8 cellular contexts compared by ENCODE assay signal in genomic region chr7:107661081-107661864, GRCh38. TPM values are rescaled to one million over a fixed set of nuclear protein-coding genes. Genes with fewer than 3 reads are reported as not detected.
DNase-seq lines count a peak whose midpoint lies in the region; ATAC-seq and TF ChIP-seq lines count a peak whose summit lies in the region.

No MANE protein-coding gene starts in this region.

- H3K9me3 ChIP-seq in lung (ENCODE audit: control insufficient read depth in 2 of 2, insufficient read depth in 1 of 2, low read length in 1 of 2): no peaks in the 10 kb centered on the region

- no peaks in the 10 kb centered on the region for H3K36me3 Mint-ChIP-seq in dendritic cell treated with granulocyte-macrophage colony-stimulating factor and Interleukin-4, amounts not matched to agents 40 ng/mL and 50 ng/mL, for 4 days (ENCODE audit: low read depth)

- H2AFZ ChIP-seq in ACC112 (ENCODE audit: low read length, unreplicated experiment): peak overlapping the region; percentile 9

- H3K4me1 ChIP-seq in ACC112 (ENCODE audit: control insufficient read depth, insufficient read depth, low read length, unreplicated experiment) (peaks cover 14% of the 10 kb centered on the region), lung (ENCODE audit: control insufficient read depth in 2 of 2, insufficient read depth in 2 of 2, low read length in 2 of 2) (peaks cover 0 to 14% of the 10 kb centered on the region in 2 donors)

- WGBS in lung, 2 donors: 1 to 2% methylated on average over 63 to 73 of the region's 73 CpGs

- H3K27me3 ChIP-seq in ACC112 (ENCODE audit: insufficient read depth, low read length) (peaks cover 41% of the 10 kb centered on the region), lung (ENCODE audit: control insufficient read depth, insufficient read depth) (no peaks in the 10 kb centered on the region)

- H3K36me3 ChIP-seq in ACC112 (ENCODE audit: insufficient read depth, low read length): no peaks in the 10 kb centered on the region
- H3K36me3 ChIP-seq in lung (ENCODE audit: control insufficient read depth in 2 of 2, insufficient read depth in 2 of 2, low read length in 2 of 2): no peaks in the 10 kb centered on the region

- peak overlapping the region; percentile 77 for H3K4me3 Mint-ChIP-seq in dendritic cell treated with granulocyte-macrophage colony-stimulating factor and Interleukin-4, amounts not matched to agents 40 ng/mL and 50 ng/mL, for 4 days

- no peaks in the 10 kb centered on the region for H3K79me2 ChIP-seq in ACC112 (ENCODE audit: control insufficient read depth, insufficient read depth, low read length, unreplicated experiment)

- ATAC-seq in GM18868 (IDR thresholded peaks at IDR 0.05; ENCODE audit: unreplicated experiment) (peak; percentile 54), lung (ENCODE audit: insufficient read depth, low FRiP score) (peak; percentile 76)

- H3K9me3 Mint-ChIP-seq in dendritic cell treated with granulocyte-macrophage colony-stimulating factor and Interleukin-4, amounts not matched to agents 40 ng/mL and 50 ng/mL, for 4 days: no peaks in the 10 kb centered on the region

- in situ Hi-C loops in KBM-7 (cut with MboI; ENCODE audit: low pct_unique_long_range_greater_than_20kb, low sequenced_read_pairs): no loop called here

- DNase-seq in KBM-7 (peak; percentile 61), lung (ENCODE audit: low spot score) (peak; percentile 47), midbrain (lab: John Stamatoyannopoulos, UW) (no peak)
- DNase-seq in activated CD4-positive, CD25-positive, alpha-beta regulatory T cell (lab: John Stamatoyannopoulos, UW): peak; percentile 3 to 14 (median 6)
- DNase-seq in stimulated activated CD8-positive, alpha-beta memory T cell treated with anti-CD3 and anti-CD28 coated beads, Interleukin-4, amount 100 ng/mL, for 48 hours: peak; percentile 67

- H3K27me3 Mint-ChIP-seq in dendritic cell treated with granulocyte-macrophage colony-stimulating factor and Interleukin-4, amounts not matched to agents 40 ng/mL and 50 ng/mL, for 4 days: peaks cover 55% of the 10 kb centered on the region

- TF ChIP-seq CTCF in lung (IDR thresholded peaks at IDR 0.05; ENCODE audit: control extremely low read depth, extremely low read depth): no peak

- intact Hi-C loops in dendritic cell treated with granulocyte-macrophage colony-stimulating factor and Interleukin-4, amounts not matched to agents 40 ng/mL and 50 ng/mL, for 4 days (cut with micrococcal nuclease): no loop called here

- H3K4me1 Mint-ChIP-seq in dendritic cell treated with granulocyte-macrophage colony-stimulating factor and Interleukin-4, amounts not matched to agents 40 ng/mL and 50 ng/mL, for 4 days (ENCODE audit: low read depth): peaks cover 21% of the 10 kb centered on the region

- H3K27ac ChIP-seq in ACC112 (ENCODE audit: low read depth, low read length): no peak overlapping the region
- no peak overlapping the region for H3K27ac ChIP-seq in lung (ENCODE audit: low read depth in 1 of 2, low read length in 1 of 2)

- peak overlapping the region; percentile 72 for H3K4me3 ChIP-seq in ACC112 (ENCODE audit: low read depth, low read length)
- peak overlapping the region; percentile 44 for H3K4me3 ChIP-seq in lung

- no peak overlapping the region for H3K27ac Mint-ChIP-seq in dendritic cell treated with granulocyte-macrophage colony-stimulating factor and Interleukin-4, amounts not matched to agents 40 ng/mL and 50 ng/mL, for 4 days

RNA-seq across cellular contexts. Expression of gene SLC26A4, which starts 0.6 kb away (rescaled TPM):
- 1 to 10 TPM; 2.2 to 5.1 TPM for total RNA-seq in lung
- 1 to 10 TPM in 1 of 2 donors, under 1 TPM in 1; 0.28 to 8.7 TPM for polyA plus RNA-seq in lung
